13 cellular contexts compared by ENCODE assay signal in the genomic region with DNA sequence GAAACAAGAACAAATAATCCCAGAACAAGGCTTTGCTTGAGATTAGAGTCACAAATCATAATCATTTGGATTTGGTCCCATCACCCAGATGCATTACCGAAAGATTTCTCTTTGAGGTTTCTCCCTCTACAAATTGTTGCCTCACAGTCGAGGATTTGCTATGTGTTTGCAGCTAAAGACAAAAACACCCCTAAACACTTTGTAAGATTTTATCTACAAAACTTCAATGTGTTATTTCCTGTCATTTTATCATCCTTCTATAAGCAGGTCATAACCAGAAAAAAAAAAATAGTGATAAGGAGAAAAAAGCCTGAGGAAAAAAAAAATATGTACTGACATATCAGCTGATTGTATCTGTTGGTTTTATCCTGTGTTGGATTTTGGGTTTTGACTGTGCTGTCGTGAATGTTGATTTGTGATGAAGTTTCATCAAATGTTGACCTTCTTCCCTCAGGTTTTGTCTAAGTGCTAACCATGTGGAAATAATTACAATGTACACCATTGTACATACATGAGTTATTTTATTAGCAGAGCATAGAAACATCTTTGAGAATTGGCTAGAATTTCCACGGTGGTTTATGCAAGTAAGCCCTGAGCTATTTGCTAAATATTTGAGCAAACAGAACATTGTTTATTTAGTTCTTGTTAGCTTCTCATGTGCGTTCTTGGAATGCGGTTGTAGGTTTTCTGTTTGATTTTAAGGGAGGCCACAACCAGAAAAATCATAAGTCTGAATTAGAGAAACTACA.
DNase-seq lines count a peak whose midpoint lies in the region; ATAC-seq and TF ChIP-seq lines count a peak whose summit lies in the region.
"Had no signal": no experiment of that assay in that cellular context is flagged by ENCODE, and none has a peak within 500 bp of the region (broad histone marks: within the 10 kb centered on the region; RNA-seq: fewer than 3 reads in every experiment).

No MANE protein-coding gene starts in this region.

- peaks cover 2% of the 10 kb centered on the region for H3K4me1 ChIP-seq in neuron (ENCODE audit: insufficient read depth, low read length)

- H3K36me3 Mint-ChIP-seq in activated naive CD4-positive, alpha-beta T cell treated with anti-CD3 and anti-CD28 coated beads, Interleukin-2, amount 10 ng/mL, durations not matched to agents 7 days and 5 days: no peaks in the 10 kb centered on the region
- H3K36me3 Mint-ChIP-seq: activated naive CD8-positive, alpha-beta T cell treated with anti-CD3 and anti-CD28 coated beads for 36 hours had no signal

- no peak for ATAC-seq in GM19395 (IDR thresholded peaks at IDR 0.05; ENCODE audit: unreplicated experiment)

- H3K4me1 Mint-ChIP-seq in activated naive CD4-positive, alpha-beta T cell treated with anti-CD3 and anti-CD28 coated beads, Interleukin-2, amount 10 ng/mL, durations not matched to agents 7 days and 5 days: peaks cover 4% of the 10 kb centered on the region
- H3K4me1 Mint-ChIP-seq: activated naive CD8-positive, alpha-beta T cell treated with anti-CD3 and anti-CD28 coated beads for 36 hours had no signal

- CTCF ChIA-PET in activated naive CD4-positive, alpha-beta T cell treated with anti-CD3 and anti-CD28 coated beads, Interleukin-2, amount 10 ng/mL, durations not matched to agents 7 days and 5 days (lab: Charles Lee): no interaction called here

- H3K27me3 Mint-ChIP-seq in activated naive CD4-positive, alpha-beta T cell treated with anti-CD3 and anti-CD28 coated beads, Interleukin-2, amount 10 ng/mL, durations not matched to agents 7 days and 5 days: no peaks in the 10 kb centered on the region
- H3K27me3 Mint-ChIP-seq: activated naive CD8-positive, alpha-beta T cell treated with anti-CD3 and anti-CD28 coated beads for 36 hours; stimulated activated naive CD8-positive, alpha-beta T cell treated with anti-CD3 and anti-CD28 coated beads, Interleukin-15, Interleukin-2, amounts not matched to agents 100 ng/mL and 50 ng/mL, for 24 hours had no signal

- H3K4me3 Mint-ChIP-seq in activated naive CD4-positive, alpha-beta T cell treated with anti-CD3 and anti-CD28 coated beads, Interleukin-2, amount 10 ng/mL, durations not matched to agents 7 days and 5 days: no peak overlapping the region
- H3K4me3 Mint-ChIP-seq: activated naive CD8-positive, alpha-beta T cell treated with anti-CD3 and anti-CD28 coated beads for 36 hours; stimulated activated naive CD8-positive, alpha-beta T cell treated with anti-CD3 and anti-CD28 coated beads, Interleukin-15, Interleukin-2, amounts not matched to agents 100 ng/mL and 50 ng/mL, for 24 hours had no signal

- H2AFZ ChIP-seq in neuron (ENCODE audit: low read depth, low read length): peak overlapping the region; percentile 54

- no peaks in the 10 kb centered on the region for H3K9me3 Mint-ChIP-seq in activated naive CD4-positive, alpha-beta T cell treated with anti-CD3 and anti-CD28 coated beads, Interleukin-2, amount 10 ng/mL, durations not matched to agents 7 days and 5 days
- H3K9me3 Mint-ChIP-seq: activated naive CD8-positive, alpha-beta T cell treated with anti-CD3 and anti-CD28 coated beads for 36 hours; stimulated activated naive CD8-positive, alpha-beta T cell treated with anti-CD3 and anti-CD28 coated beads, Interleukin-15, Interleukin-2, amounts not matched to agents 100 ng/mL and 50 ng/mL, for 24 hours had no signal

- no peak overlapping the region for H3K27ac Mint-ChIP-seq in activated naive CD4-positive, alpha-beta T cell treated with anti-CD3 and anti-CD28 coated beads, Interleukin-2, amount 10 ng/mL, durations not matched to agents 7 days and 5 days
- H3K27ac Mint-ChIP-seq: activated naive CD8-positive, alpha-beta T cell treated with anti-CD3 and anti-CD28 coated beads for 36 hours; stimulated activated naive CD8-positive, alpha-beta T cell treated with anti-CD3 and anti-CD28 coated beads, Interleukin-15, Interleukin-2, amounts not matched to agents 100 ng/mL and 50 ng/mL, for 24 hours had no signal

- no peaks in the 10 kb centered on the region for H3K36me3 ChIP-seq in neuron (ENCODE audit: insufficient read depth, low read length)
- H3K36me3 ChIP-seq: MG63 had no signal

- no peaks in the 10 kb centered on the region for H3K27me3 ChIP-seq in neuron (ENCODE audit: insufficient read depth, low read length)
- H3K27me3 ChIP-seq: MG63 had no signal

- H3K4me3 ChIP-seq in AG10803 (ENCODE audit: low read length): no peak overlapping the region
- H3K4me3 ChIP-seq in cardiac fibroblast (replicated peaks in 1 of 2; ENCODE audit: low read depth in 2 of 2, low read length in 2 of 2): no peak overlapping the region
- no peak overlapping the region for H3K4me3 ChIP-seq in neuron (ENCODE audit: low read length)
- H3K4me3 ChIP-seq: MG63 had no signal

- H3K9me3 ChIP-seq in neuron (ENCODE audit: low read length): no peaks in the 10 kb centered on the region
- H3K9me3 ChIP-seq: MG63 had no signal

- TF ChIP-seq CTCF in AG10803 (conservative IDR thresholded peaks at IDR 0.05; ENCODE audit: low read length): no peak
- TF ChIP-seq CTCF in cardiac fibroblast (IDR thresholded peaks at IDR 0.05; ENCODE audit: low read depth, low read length): no peak

- DNase-seq in AG10803 (ENCODE audit: low read depth) (peak; percentile 90), M059J (ENCODE audit: low read depth) (peak; percentile 18), cardiac fibroblast (ENCODE audit: low read depth in 2 of 2) (peak; percentile 5 to 62), NAMALWA (ENCODE audit: low spot score) (no peak)
- DNase-seq in effector CD8-positive, alpha-beta T cell (lab: John Stamatoyannopoulos, UW): no peak
- DNase-seq in activated naive CD4-positive, alpha-beta T cell treated with anti-CD3 and anti-CD28 coated beads, Interleukin-2, amount 10 ng/mL, durations not matched to agents 7 days and 5 days: no peak
- DNase-seq: activated naive CD8-positive, alpha-beta T cell treated with anti-CD3 and anti-CD28 coated beads for 36 hours; COR-L47; erythroblast; MG63 had no signal

Comparison
In these comparisons a context has a peak if more than half of its experiments do, and no peak if none do; other contexts are left out.
1. DNase-seq: peak in AG10803 (single experiment), M059J (single experiment) and cardiac fibroblast (2 of 2); none in effector CD8-positive, alpha-beta T cell (single experiment), activated naive CD4-positive, alpha-beta T cell treated with anti-CD3 and anti-CD28 coated beads, Interleukin-2, amount 10 ng/mL, durations not matched to agents 7 days and 5 days (single experiment) and NAMALWA (single experiment).